28 cellular contexts compared by ENCODE assay signal in genomic region chrX:53437211-53437610, GRCh38. TPM values are rescaled to one million over a fixed set of nuclear protein-coding genes. Genes with fewer than 3 reads are reported as not detected.
"Had no signal": no experiment of that assay in that cellular context is flagged by ENCODE, and none has a peak within 500 bp of the region (broad histone marks: within the 10 kb centered on the region; RNA-seq: fewer than 3 reads in every experiment).

No MANE protein-coding gene starts in this region.

- H3K27ac Mint-ChIP-seq: memory B cell, naive B cell, nephron progenitor cell had no signal

- H3K9me3 ChIP-seq: gastrocnemius medialis, ovary, psoas muscle, testis, tibial artery, upper lobe of left lung had no signal

- H3K4me3 ChIP-seq: dorsolateral prefrontal cortex, gastrocnemius medialis, lung, ovary, psoas muscle, testis, tibial artery, upper lobe of left lung had no signal

- H3K9me3 Mint-ChIP-seq: memory B cell, naive B cell had no signal

- FAIRE-seq: keratinocyte, small intestine, urothelium cell line had no signal

- DNase-seq: dorsolateral prefrontal cortex; effector CD4-positive, alpha-beta T cell; foreskin fibroblast; gastrocnemius medialis; head of caudate nucleus; naive B cell; nephron progenitor cell; occipital lobe; ovary; posterior cingulate gyrus; psoas muscle; right cardiac atrium; small intestine; stimulated activated CD4-positive, alpha-beta T cell treated with anti-CD3 and anti-CD28 coated beads, Interleukin-15, amount 100 ng/mL, for 24 hours; stimulated activated CD4-positive, alpha-beta T cell treated with anti-CD3 and anti-CD28 coated beads, Interleukin-2, amount 100 ng/mL, for 48 hours; stimulated activated naive CD4-positive, alpha-beta T cell; substantia nigra; testis; tibial artery; upper lobe of left lung had no signal

- H3K4me3 Mint-ChIP-seq: memory B cell, naive B cell, nephron progenitor cell had no signal

- H3K36me3 Mint-ChIP-seq: naive B cell had no signal

- ATAC-seq: esophagus mucosa, gastrocnemius medialis, left lobe of liver, psoas muscle, right cardiac atrium had no signal

- H3K27me3 ChIP-seq: ovary, testis, tibial artery had no signal

- H3K36me3 ChIP-seq: gastrocnemius medialis, ovary had no signal

- H3K27ac ChIP-seq: dorsolateral prefrontal cortex, epithelial cell of prostate, gastrocnemius medialis, ovary, psoas muscle, testis, tibial artery, upper lobe of left lung had no signal

RNA-seq across cellular contexts. Expression of gene RIBC1, which starts 14.5 kb away (rescaled TPM):
- total RNA-seq: glomerular endothelial cell had no signal
